Comparison of ENCODE assay signal across 8 cellular contexts in genomic region chr21:33541756-33542639, GRCh38. TPM values are rescaled to one million over a fixed set of nuclear protein-coding genes. Genes with fewer than 3 reads are reported as not detected.
DNase-seq lines count a peak whose midpoint lies in the region; ATAC-seq and TF ChIP-seq lines count a peak whose summit lies in the region.

Gene GART (minus strand): TSS chr21:33542117. CDS start chr21:33539315, 2,802 bp downstream.

- peak; percentile 16 for ATAC-seq in GM18499 (IDR thresholded peaks at IDR 0.05; ENCODE audit: insufficient read depth, unreplicated experiment)
- peak; percentile 48 for ATAC-seq in HG02870 (IDR thresholded peaks at IDR 0.05; ENCODE audit: unreplicated experiment)

- no peaks in the 10 kb centered on the region for H3K27me3 ChIP-seq in ascending aorta

- TF ChIP-seq CTCF in ascending aorta (IDR thresholded peaks at IDR 0.05) (no peak), retinal pigment epithelial cell (conservative IDR thresholded peaks at IDR 0.05; ENCODE audit: low read depth, low read length) (no peak)

- H3K4me1 ChIP-seq in ascending aorta, result peaks cover 0 to 18% of the 10 kb centered on the region in 2 donors

- DNase-seq in NCI-H146 (lab: John Stamatoyannopoulos, UW) (peak; percentile 71), ascending aorta (ENCODE audit: low spot score in 2 of 2) (peak; percentile 25 to 89), hepatic stellate cell (ENCODE audit: low spot score) (peak; percentile 75), retinal pigment epithelial cell (ENCODE audit: low read depth) (peak; percentile 38), OCI-M2 (lab: John Stamatoyannopoulos, UW; ENCODE audit: unreplicated experiment) (no peak)
- DNase-seq in T-helper 2 cell treated with Interferon-gamma antibody and Interleukin-4, amounts not matched to agents 5 μg/mL and 100 μg/mL, for 36 hours (ENCODE audit: low spot score), result peak; percentile 84

- H3K9me3 Mint-ChIP-seq in T-helper 2 cell treated with Interferon-gamma antibody and Interleukin-4, amounts not matched to agents 5 μg/mL and 100 μg/mL, for 36 hours, result peaks cover 5% of the 10 kb centered on the region

- peaks cover 58% of the 10 kb centered on the region for H3K36me3 Mint-ChIP-seq in T-helper 2 cell treated with Interferon-gamma antibody and Interleukin-4, amounts not matched to agents 5 μg/mL and 100 μg/mL, for 36 hours (ENCODE audit: low read depth)

- H3K27ac Mint-ChIP-seq in T-helper 2 cell treated with Interferon-gamma antibody and Interleukin-4, amounts not matched to agents 5 μg/mL and 100 μg/mL, for 36 hours, result peak within 1 kb of the TSS; percentile 100

- H3K36me3 ChIP-seq in ascending aorta, result peaks cover 21 to 30% of the 10 kb centered on the region in 2 donors

- H3K4me3 ChIP-seq in ascending aorta (peak within 1 kb of the TSS; percentile 79 to 82), retinal pigment epithelial cell (ENCODE audit: low read length) (peak within 1 kb of the TSS; percentile 90)

- H3K4me3 Mint-ChIP-seq in T-helper 2 cell treated with Interferon-gamma antibody and Interleukin-4, amounts not matched to agents 5 μg/mL and 100 μg/mL, for 36 hours, result peak within 1 kb of the TSS; percentile 98

- H3K27me3 Mint-ChIP-seq in T-helper 2 cell treated with Interferon-gamma antibody and Interleukin-4, amounts not matched to agents 5 μg/mL and 100 μg/mL, for 36 hours (ENCODE audit: low read depth), result no peaks in the 10 kb centered on the region

- H3K27ac ChIP-seq in ascending aorta, result peak within 1 kb of the TSS; percentile 98 to 99

- intact Hi-C loops in ascending aorta (cut with DNase I), result loop anchor here (1.0 kb wide), 3 partner anchors 46 to 100 kb away; partner anchors contain the start of genes DONSON and ITSN1

- peaks cover 38% of the 10 kb centered on the region for H3K4me1 Mint-ChIP-seq in T-helper 2 cell treated with Interferon-gamma antibody and Interleukin-4, amounts not matched to agents 5 μg/mL and 100 μg/mL, for 36 hours (ENCODE audit: low read depth)

- no peaks in the 10 kb centered on the region for H3K9me3 ChIP-seq in ascending aorta

RNA-seq across cellular contexts. Expression of gene GART, which starts in this region (rescaled TPM):
- total RNA-seq in ascending aorta, result 22.4 TPM
